Comparison of ENCODE assay signal across 18 cellular contexts in the genomic region with DNA sequence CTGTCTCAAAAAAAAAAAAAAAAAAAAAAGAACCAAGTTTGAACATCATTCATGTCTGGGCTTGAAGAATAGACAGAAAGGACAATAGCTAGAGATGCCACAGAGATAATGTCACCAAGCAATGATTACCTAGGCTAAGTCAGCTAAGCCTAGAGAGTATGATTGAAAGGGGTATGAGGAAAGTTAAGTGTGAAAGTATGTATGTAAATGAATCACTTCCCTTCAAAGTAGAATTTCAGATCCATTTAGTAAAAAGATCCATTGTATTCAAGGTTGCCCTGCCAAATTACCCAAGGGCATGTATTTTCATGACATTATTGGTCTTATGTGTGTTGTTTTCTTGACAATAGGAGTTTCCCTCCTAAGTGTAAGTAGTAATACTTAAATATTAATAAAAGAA. TPM values are rescaled to one million over a fixed set of nuclear protein-coding genes. Genes with fewer than 3 reads are reported as not detected.
DNase-seq lines count a peak whose midpoint lies in the region; ATAC-seq and TF ChIP-seq lines count a peak whose summit lies in the region.
"Had no signal": no experiment of that assay in that cellular context is flagged by ENCODE, and none has a peak within 500 bp of the region (broad histone marks: within the 10 kb centered on the region; RNA-seq: fewer than 3 reads in every experiment).

No MANE protein-coding gene starts in this region.

- no peaks in the 10 kb centered on the region for H3K27me3 Mint-ChIP-seq in activated CD4-positive, alpha-beta memory T cell treated with anti-CD3 and anti-CD28 coated beads for 36 hours
- no peaks in the 10 kb centered on the region for H3K27me3 Mint-ChIP-seq in HFFc6 (ENCODE audit: insufficient read depth)
- H3K27me3 Mint-ChIP-seq: activated naive CD4-positive, alpha-beta T cell treated with anti-CD3 and anti-CD28 coated beads, Interleukin-2, amount 50 U/mL, for 24 hours; central memory CD8-positive, alpha-beta T cell had no signal

- no peak overlapping the region for H3K4me3 ChIP-seq in epithelial cell of esophagus (ENCODE audit: low read length)
- H3K4me3 ChIP-seq: lower lobe of right lung, sigmoid colon had no signal

- H3K27ac Mint-ChIP-seq in activated CD4-positive, alpha-beta memory T cell treated with anti-CD3 and anti-CD28 coated beads for 36 hours: no peak overlapping the region
- H3K27ac Mint-ChIP-seq in HFFc6: no peak overlapping the region
- H3K27ac Mint-ChIP-seq: activated naive CD4-positive, alpha-beta T cell treated with anti-CD3 and anti-CD28 coated beads, Interleukin-2, amount 50 U/mL, for 24 hours had no signal

- no peak overlapping the region for H3K4me3 Mint-ChIP-seq in activated CD4-positive, alpha-beta memory T cell treated with anti-CD3 and anti-CD28 coated beads for 36 hours
- H3K4me3 Mint-ChIP-seq in HFFc6: no peak overlapping the region
- H3K4me3 Mint-ChIP-seq: activated naive CD4-positive, alpha-beta T cell treated with anti-CD3 and anti-CD28 coated beads, Interleukin-2, amount 50 U/mL, for 24 hours; central memory CD8-positive, alpha-beta T cell; neural crest cell had no signal

- H3K36me3 Mint-ChIP-seq in activated CD4-positive, alpha-beta memory T cell treated with anti-CD3 and anti-CD28 coated beads for 36 hours: no peaks in the 10 kb centered on the region
- no peaks in the 10 kb centered on the region for H3K36me3 Mint-ChIP-seq in HFFc6 (ENCODE audit: low read depth)
- H3K36me3 Mint-ChIP-seq: activated naive CD4-positive, alpha-beta T cell treated with anti-CD3 and anti-CD28 coated beads, Interleukin-2, amount 50 U/mL, for 24 hours had no signal

- TF ChIP-seq CTCF in epithelial cell of esophagus (IDR thresholded peaks at IDR 0.05; ENCODE audit: insufficient read depth, low read depth, low read length, missing control alignments) (no peak), HFFc6 (IDR thresholded peaks at IDR 0.05) (no peak)

- peak; percentile 66 for ATAC-seq in GM18498 (IDR thresholded peaks at IDR 0.05; ENCODE audit: unreplicated experiment)
- peak; percentile 94 for ATAC-seq in GM19452 (IDR thresholded peaks at IDR 0.05; ENCODE audit: unreplicated experiment)
- ATAC-seq in HG03460 (IDR thresholded peaks at IDR 0.05; ENCODE audit: unreplicated experiment): peak; percentile 72
- ATAC-seq: lower lobe of right lung had no signal

- intact Hi-C loops in activated CD4-positive, alpha-beta memory T cell treated with anti-CD3 and anti-CD28 coated beads for 36 hours (cut with micrococcal nuclease): no loop called here

- CTCF ChIA-PET in activated CD4-positive, alpha-beta memory T cell treated with anti-CD3 and anti-CD28 coated beads for 36 hours (lab: Charles Lee): no interaction called here

- POLR2A ChIA-PET in activated CD4-positive, alpha-beta memory T cell treated with anti-CD3 and anti-CD28 coated beads for 36 hours (lab: Charles Lee): no interaction called here

- peaks cover 6% of the 10 kb centered on the region for H3K4me1 Mint-ChIP-seq in activated CD4-positive, alpha-beta memory T cell treated with anti-CD3 and anti-CD28 coated beads for 36 hours (ENCODE audit: low read depth)
- peaks cover 54% of the 10 kb centered on the region for H3K4me1 Mint-ChIP-seq in HFFc6 (ENCODE audit: low read depth)

- no peaks in the 10 kb centered on the region for H3K9me3 Mint-ChIP-seq in activated CD4-positive, alpha-beta memory T cell treated with anti-CD3 and anti-CD28 coated beads for 36 hours
- H3K9me3 Mint-ChIP-seq in HFFc6: no peaks in the 10 kb centered on the region
- H3K9me3 Mint-ChIP-seq: activated naive CD4-positive, alpha-beta T cell treated with anti-CD3 and anti-CD28 coated beads, Interleukin-2, amount 50 U/mL, for 24 hours; central memory CD8-positive, alpha-beta T cell; neural crest cell had no signal

- DNase-seq in epithelial cell of esophagus (ENCODE audit: low read depth) (peak; percentile 96), pons (ENCODE audit: low spot score) (no peak), SHP77 (lab: John Stamatoyannopoulos, UW) (no peak), HFFc6 (no peak)
- no peak for DNase-seq in activated CD4-positive, alpha-beta memory T cell treated with anti-CD3 and anti-CD28 coated beads for 36 hours
- DNase-seq: BE2C, hippocampal formation, lower lobe of right lung, NCI-H1436, NCI-H526 treated with DMSO at 0.1 percent for 48 hours, sigmoid colon, T1000 had no signal

RNA-seq across cellular contexts. Expression of a gene that starts 34.1 kb away (rescaled TPM):
- total RNA-seq in activated CD4-positive, alpha-beta memory T cell treated with anti-CD3 and anti-CD28 coated beads for 36 hours: 10 to 100 TPM; 36.1 to 37.4 TPM
- 10 to 100 TPM; 24.8 to 30.4 (median 27.7) TPM for total RNA-seq in HFFc6 (2021; fragmentation: NEBNext Ultra II Directional; extraction: Animal tissue kit (Norgen Biotek cat#: 25700))
